21 cellular contexts compared by ENCODE assay signal in the genomic region with DNA sequence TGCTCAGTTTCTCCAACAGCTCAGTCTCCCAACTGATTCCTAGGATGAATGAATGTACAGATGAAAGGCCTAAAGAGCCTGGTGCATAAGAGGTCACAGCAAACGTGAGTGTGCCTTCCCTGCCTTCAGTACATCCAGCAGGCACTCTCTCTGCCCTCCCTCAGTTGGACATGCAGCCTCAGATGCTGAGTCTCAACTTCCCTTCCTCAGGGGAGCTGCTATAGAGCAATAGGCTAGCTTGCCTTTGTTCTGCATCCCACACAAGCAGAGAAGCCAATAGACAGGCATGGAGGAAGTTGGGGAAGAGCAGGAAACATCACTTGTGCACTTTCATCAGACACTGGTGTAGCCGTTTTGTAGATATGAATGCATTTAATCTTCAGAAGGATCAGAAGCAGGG.
DNase-seq lines count a peak whose midpoint lies in the region; ATAC-seq and TF ChIP-seq lines count a peak whose summit lies in the region.
"Had no signal": no experiment of that assay in that cellular context is flagged by ENCODE, and none has a peak within 500 bp of the region (broad histone marks: within the 10 kb centered on the region; RNA-seq: fewer than 3 reads in every experiment).

No MANE protein-coding gene starts in this region.

- no peak overlapping the region for H3K4me3 ChIP-seq in heart right ventricle
- H3K4me3 ChIP-seq: SJCRH30 had no signal

- peaks cover 3 to 84% (median 58%) of the 10 kb centered on the region in 9 donors for H3K4me1 ChIP-seq in heart right ventricle

- no peaks in the 10 kb centered on the region for H3K36me3 ChIP-seq in heart right ventricle
- H3K36me3 ChIP-seq: brain microvascular endothelial cell, SJCRH30 had no signal

- ATAC-seq in Right ventricle myocardium inferior, result peak; percentile 18
- ATAC-seq in heart right ventricle, result peak in 2 of 8 donors; percentile 15 to 30
- ATAC-seq in omental fat pad (ENCODE audit: low FRiP score), result peak; percentile 53
- ATAC-seq: activated T-helper 17 cell treated with anti-CD3 and anti-CD28 coated beads, Interleukin-2, amount 50 U/mL, for 72 hours; PC-3; T-helper 17 cell had no signal

- intact Hi-C loops in Right ventricle myocardium inferior (cut with DNase I) (loop anchor here (2.0 to 5.0 kb wide), 2 partner anchors 57 to 144 kb away; no protein-coding TSS in a partner anchor), cardiac septum (cut with DNase I) (no loop called here), heart right ventricle (cut with DNase I) (loop anchor here in 5 of 10 donors (2.0 to 10.0 kb wide), 7 partner anchors 54 to 149 kb away; partner anchors contain the start of gene THBS1 (in 1 of the 5)), posterior cingulate gyrus (cut with DNase I) (no loop called here)

- WGBS in heart right ventricle, 2 donors, result 39 to 44% methylated on average over 2 of the region's 2 CpGs

- TF ChIP-seq CTCF in heart right ventricle (IDR thresholded peaks at IDR 0.05) (no peak), omental fat pad (IDR thresholded peaks at IDR 0.05) (no peak)

- peak overlapping the region in 9 of 10 donors; percentile 6 to 82 (median 63) for H3K27ac ChIP-seq in heart right ventricle
- H3K27ac ChIP-seq: brain microvascular endothelial cell, SJCRH30, VCaP had no signal

- no peaks in the 10 kb centered on the region for H3K27me3 ChIP-seq in heart right ventricle
- H3K27me3 ChIP-seq: brain microvascular endothelial cell, SJCRH30 had no signal

- H3K9me3 ChIP-seq in heart right ventricle, result peaks cover 0 to 4% (median 0%) of the 10 kb centered on the region in 11 donors
- H3K9me3 ChIP-seq: SJCRH30 had no signal

- DNase-seq in Right ventricle myocardium inferior (ENCODE audit: missing footprints) (no peak), cardiac septum (ENCODE audit: low spot score) (no peak), heart right ventricle (no peak), omental fat pad (ENCODE audit: low spot score) (no peak), NCI-H146 treated with DMSO at 0.1 percent for 48 hours (lab: John Stamatoyannopoulos, UW; ENCODE audit: unreplicated experiment) (no peak), posterior cingulate gyrus (no peak)
- DNase-seq in activated effector memory CD4-positive, alpha-beta T cell treated with Interleukin-2 at 50 U/mL for 16 hours, result no peak
- DNase-seq in activated CD4-positive, alpha-beta T cell treated with anti-CD3 and anti-CD28 coated beads, Interleukin-2, amount 50 U/mL, for 4 hours, result no peak
- DNase-seq: activated CD4-positive, alpha-beta T cell treated with anti-CD3 and anti-CD28 coated beads, Interleukin-2, amount 10 ng/mL, durations not matched to agents 7 days and 5 days; brain microvascular endothelial cell; EL; glutamatergic neuron; NCI-H146; NCI-H748 treated with DMSO at 0.1 percent for 48 hours; PC-3; SJCRH30; stimulated activated CD4-positive, alpha-beta T cell treated with anti-CD3 and anti-CD28 coated beads, Interleukin-1b, Interleukin-23, amount 100 ng/mL, for 48 hours; stimulated activated naive CD4-positive, alpha-beta T cell; T-helper 17 cell had no signal
